ENCODE assay signal across 1 cellular context in the genomic region with DNA sequence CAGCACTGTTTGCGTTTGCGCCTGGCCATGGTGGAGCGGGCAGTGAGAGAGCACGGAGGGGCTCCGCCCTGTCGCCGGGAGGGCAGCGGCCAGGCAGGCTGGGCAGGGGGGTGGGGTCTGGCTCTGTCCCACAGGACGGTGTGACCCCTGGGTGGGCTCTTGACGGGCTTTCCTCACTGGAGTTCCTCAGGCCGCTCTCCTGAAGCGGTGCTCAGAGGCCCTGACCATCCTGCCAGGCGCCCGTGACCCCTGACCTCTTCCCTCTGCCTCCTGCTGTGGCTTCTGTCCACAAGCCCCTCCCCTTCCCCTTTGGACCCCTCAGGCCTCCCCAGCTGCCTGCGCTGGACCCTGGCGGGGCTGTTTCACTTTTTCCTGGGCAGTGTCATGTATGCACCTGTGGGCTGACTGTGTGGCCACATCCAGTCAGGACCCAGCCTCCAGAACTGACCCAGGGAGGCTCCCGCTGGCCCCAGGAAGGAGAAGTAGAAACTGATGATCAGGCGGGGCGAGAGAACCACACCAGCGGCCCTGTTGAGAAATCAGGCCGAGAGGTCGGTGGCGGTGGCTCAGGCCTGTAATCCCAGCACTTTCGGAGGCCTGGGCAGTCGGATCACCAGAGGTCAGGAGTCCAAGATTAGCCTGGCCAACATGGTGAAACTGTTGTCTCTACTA.
TF ChIP-seq lines count a peak whose summit lies in the region.

No MANE protein-coding gene starts in this region.

TF ChIP-seq in SK-N-SH treated with all-trans-retinoic acid at 6 μM for 48 hours, 23 proteins besides CTCF, POLR2A, EP300 and RAD21 (continued from another document):
- TF ChIP-seq, protein P1, sequence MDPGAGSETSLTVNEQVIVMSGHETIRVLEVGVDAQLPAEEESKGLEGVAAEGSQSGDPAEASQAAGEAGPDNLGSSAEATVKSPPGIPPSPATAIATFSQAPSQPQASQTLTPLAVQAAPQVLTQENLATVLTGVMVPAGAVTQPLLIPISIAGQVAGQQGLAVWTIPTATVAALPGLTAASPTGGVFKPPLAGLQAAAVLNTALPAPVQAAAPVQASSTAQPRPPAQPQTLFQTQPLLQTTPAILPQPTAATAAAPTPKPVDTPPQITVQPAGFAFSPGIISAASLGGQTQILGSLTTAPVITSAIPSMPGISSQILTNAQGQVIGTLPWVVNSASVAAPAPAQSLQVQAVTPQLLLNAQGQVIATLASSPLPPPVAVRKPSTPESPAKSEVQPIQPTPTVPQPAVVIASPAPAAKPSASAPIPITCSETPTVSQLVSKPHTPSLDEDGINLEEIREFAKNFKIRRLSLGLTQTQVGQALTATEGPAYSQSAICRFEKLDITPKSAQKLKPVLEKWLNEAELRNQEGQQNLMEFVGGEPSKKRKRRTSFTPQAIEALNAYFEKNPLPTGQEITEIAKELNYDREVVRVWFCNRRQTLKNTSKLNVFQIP (CRISPR knock-in tag; IDR thresholded peaks at IDR 0.05; ENCODE audit: borderline replicate concordance, low read depth), result no peak
